ENCODE assay signal across 20 cellular contexts in the genomic region with DNA sequence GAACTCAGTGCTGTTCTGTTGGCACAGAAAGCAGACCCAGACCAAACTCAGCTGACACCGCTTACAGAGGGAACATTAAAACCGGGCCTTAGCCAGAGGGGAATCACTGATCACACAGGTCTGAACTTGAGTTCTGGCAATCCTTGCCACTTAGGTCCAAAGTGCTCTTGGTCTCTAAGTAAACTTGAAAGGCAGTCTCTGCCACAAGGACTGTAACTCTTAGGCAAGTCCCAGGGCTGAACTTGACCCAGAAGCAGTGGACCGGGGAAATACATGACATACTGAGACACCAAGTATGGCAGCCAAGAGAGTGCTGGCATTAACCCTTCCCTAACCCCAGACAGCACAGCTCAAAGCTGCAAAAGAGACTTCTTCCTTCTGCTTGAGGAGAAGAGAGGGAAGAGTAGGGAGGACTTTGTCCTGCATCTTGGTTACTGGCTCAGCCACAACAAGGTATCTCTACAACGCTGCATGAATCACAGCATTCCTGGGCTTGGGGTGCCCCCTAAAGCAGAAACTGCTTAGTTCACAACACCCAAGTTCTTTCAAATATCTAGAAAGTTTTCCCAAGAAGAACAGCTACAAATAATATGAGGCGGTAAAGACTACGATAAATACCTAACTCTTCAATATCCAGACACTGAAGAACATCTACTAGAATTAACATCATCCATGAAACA. TPM values are rescaled to one million over a fixed set of nuclear protein-coding genes. Genes with fewer than 3 reads are reported as not detected.
DNase-seq lines count a peak whose midpoint lies in the region; ATAC-seq, FAIRE-seq and TF ChIP-seq lines count a peak whose summit lies in the region.
"Had no signal": no experiment of that assay in that cellular context is flagged by ENCODE, and none has a peak within 500 bp of the region (broad histone marks: within the 10 kb centered on the region; RNA-seq: fewer than 3 reads in every experiment).

No MANE protein-coding gene starts in this region.

- H3K27me3 ChIP-seq in cardiac muscle cell, result no peaks in the 10 kb centered on the region
- H3K27me3 ChIP-seq in heart right ventricle, result no peaks in the 10 kb centered on the region
- no peaks in the 10 kb centered on the region for H3K27me3 ChIP-seq in brain microvascular endothelial cell (replicated peaks)
- H3K27me3 ChIP-seq in keratinocyte (ENCODE audit: control insufficient read depth, extremely low read depth, insufficient read depth, low read length), result no peaks in the 10 kb centered on the region
- no peaks in the 10 kb centered on the region for H3K27me3 ChIP-seq in upper lobe of right lung
- H3K27me3 ChIP-seq: stomach had no signal

- intact Hi-C loops in heart right ventricle (cut with DNase I) (loop anchor here in 1 of 10 donors (10.0 kb wide), 1 partner anchor 497 kb away; no protein-coding TSS in a partner anchor), upper lobe of right lung (cut with DNase I) (no loop called here)

- no peaks in the 10 kb centered on the region for H3K36me3 ChIP-seq in cardiac muscle cell
- no peaks in the 10 kb centered on the region for H3K36me3 ChIP-seq in heart right ventricle
- no peaks in the 10 kb centered on the region for H3K36me3 ChIP-seq in brain microvascular endothelial cell (replicated peaks)
- H3K36me3 ChIP-seq in keratinocyte (ENCODE audit: control insufficient read depth in 2 of 2, extremely low read depth in 1 of 2, insufficient read depth in 2 of 2, low read length in 2 of 2), result no peaks in the 10 kb centered on the region
- no peaks in the 10 kb centered on the region for H3K36me3 ChIP-seq in upper lobe of right lung
- H3K36me3 ChIP-seq: HAP-1, stomach had no signal

- FAIRE-seq in keratinocyte (lab: Jason Lieb, UNC), result no peak
- FAIRE-seq: GM12878 had no signal

- dilution Hi-C loops in keratinocyte (cut with MboI; ENCODE audit: extremely low pct_ligation_motif_present, low sequenced_read_pairs), result no loop called here

- H2AFZ ChIP-seq in keratinocyte (ENCODE audit: control insufficient read depth, low read length), result peak overlapping the region; percentile 22

- no peaks in the 10 kb centered on the region for H3K27me3 Mint-ChIP-seq in chondrocyte (ENCODE audit: low read depth)
- H3K27me3 Mint-ChIP-seq: activated naive CD8-positive, alpha-beta T cell treated with anti-CD3 and anti-CD28 coated beads, Interleukin-2, amount 10 ng/mL, durations not matched to agents 7 days and 5 days had no signal

- H3K36me3 Mint-ChIP-seq in chondrocyte (ENCODE audit: low read depth), result peaks cover 6% of the 10 kb centered on the region
- H3K36me3 Mint-ChIP-seq: activated naive CD8-positive, alpha-beta T cell treated with anti-CD3 and anti-CD28 coated beads, Interleukin-2, amount 10 ng/mL, durations not matched to agents 7 days and 5 days; CD8-positive, alpha-beta T cell had no signal

- ATAC-seq in heart right ventricle (no peak), upper lobe of right lung (peak; percentile 91)
- ATAC-seq: CD8-positive, alpha-beta T cell; GM12878; Panc1 had no signal

- H3K4me1 Mint-ChIP-seq in chondrocyte (ENCODE audit: low read depth), result no peaks in the 10 kb centered on the region
- H3K4me1 Mint-ChIP-seq: activated naive CD8-positive, alpha-beta T cell treated with anti-CD3 and anti-CD28 coated beads, Interleukin-2, amount 10 ng/mL, durations not matched to agents 7 days and 5 days; neural crest cell had no signal

- H3K79me2 ChIP-seq in keratinocyte (ENCODE audit: control insufficient read depth, insufficient read depth, low read length), result no peaks in the 10 kb centered on the region

- H3K9ac ChIP-seq in keratinocyte (ENCODE audit: control insufficient read depth, extremely low read depth, insufficient read depth, low read length), result no peak overlapping the region

- 83 to 85% methylated on average over 6 of the region's 6 CpGs for WGBS in heart right ventricle, 2 donors

- TF ChIP-seq CTCF in cardiac muscle cell (IDR thresholded peaks at IDR 0.05; ENCODE audit: low read depth, low read length), result no peak
- TF ChIP-seq CTCF in heart right ventricle (IDR thresholded peaks at IDR 0.05), result peak in 3 of 9 donors; percentile 4 to 26 (median 19)
- TF ChIP-seq CTCF in brain microvascular endothelial cell (IDR thresholded peaks at IDR 0.05; ENCODE audit: low read depth, low read length, missing control alignments), result peak; percentile 18
- TF ChIP-seq CTCF in keratinocyte (optimal IDR thresholded peaks at IDR 0.05 in 1 of 3, IDR thresholded peaks at IDR 0.05 in 1 of 3, conservative IDR thresholded peaks at IDR 0.05 in 1 of 3; ENCODE audit: extremely low read depth in 1 of 3, insufficient read depth in 2 of 3, low read length in 3 of 3), result no peak
- no peak for TF ChIP-seq CTCF in upper lobe of right lung (IDR thresholded peaks at IDR 0.05)
- TF ChIP-seq CTCF in chondrocyte (IDR thresholded peaks at IDR 0.05), result no peak

- no peak overlapping the region for H3K27ac Mint-ChIP-seq in chondrocyte (ENCODE audit: unreplicated experiment)
- H3K27ac Mint-ChIP-seq: activated naive CD8-positive, alpha-beta T cell treated with anti-CD3 and anti-CD28 coated beads, Interleukin-2, amount 10 ng/mL, durations not matched to agents 7 days and 5 days; activated T-helper 1 cell treated with anti-CD3 and anti-CD28 coated beads, Interleukin-12 subunit alpha, Interleukin-12 subunit beta, Interleukin-2, Interleukin-4 antibody, amounts not matched to agents 30 ng/mL and 10 ng/mL and 1 ng/mL, durations not matched to agents 14 hours and 24 hours and 36 hours; CD8-positive, alpha-beta T cell had no signal

- no peaks in the 10 kb centered on the region for H3K9me3 ChIP-seq in cardiac muscle cell (ENCODE audit: low read depth)
- H3K9me3 ChIP-seq in heart right ventricle, result peaks cover 0 to 6% (median 0%) of the 10 kb centered on the region in 11 donors
- no peaks in the 10 kb centered on the region for H3K9me3 ChIP-seq in keratinocyte (ENCODE audit: control insufficient read depth, low read depth, low read length)
- H3K9me3 ChIP-seq in upper lobe of right lung, result no peaks in the 10 kb centered on the region
- H3K9me3 ChIP-seq: HAP-1, stomach had no signal

- H4K20me1 ChIP-seq in keratinocyte (ENCODE audit: control insufficient read depth, extremely low read depth, insufficient read depth, low read length), result no peaks in the 10 kb centered on the region

- H3K9me1 ChIP-seq in keratinocyte (ENCODE audit: control insufficient read depth, extremely low read depth, insufficient read depth, low read length), result no peaks in the 10 kb centered on the region

- in situ Hi-C loops in brain microvascular endothelial cell (cut with HindIII; ENCODE audit: low pct_ligation_motif_present, low sequenced_read_pairs), result no loop called here

- H3K4me1 ChIP-seq in cardiac muscle cell (ENCODE audit: low read depth) (no peaks in the 10 kb centered on the region), heart right ventricle (no peaks in the 10 kb centered on the region), keratinocyte (ENCODE audit: control insufficient read depth, extremely low read depth, insufficient read depth, low read length) (no peaks in the 10 kb centered on the region), upper lobe of right lung (no peaks in the 10 kb centered on the region)
- H3K4me1 ChIP-seq: HAP-1, stomach had no signal

- no peak overlapping the region for H3K27ac ChIP-seq in cardiac muscle cell
- no peak overlapping the region for H3K27ac ChIP-seq in heart right ventricle
- H3K27ac ChIP-seq in brain microvascular endothelial cell, result no peak overlapping the region
- no peak overlapping the region for H3K27ac ChIP-seq in keratinocyte (ENCODE audit: control insufficient read depth, insufficient read depth, low read length)
- H3K27ac ChIP-seq in upper lobe of right lung, result no peak overlapping the region
- H3K27ac ChIP-seq: stomach had no signal

- H3K4me3 Mint-ChIP-seq in chondrocyte (ENCODE audit: unreplicated experiment), result no peak overlapping the region
- H3K4me3 Mint-ChIP-seq: activated naive CD8-positive, alpha-beta T cell treated with anti-CD3 and anti-CD28 coated beads, Interleukin-2, amount 10 ng/mL, durations not matched to agents 7 days and 5 days; activated T-helper 1 cell treated with anti-CD3 and anti-CD28 coated beads, Interleukin-12 subunit alpha, Interleukin-12 subunit beta, Interleukin-2, Interleukin-4 antibody, amounts not matched to agents 30 ng/mL and 10 ng/mL and 1 ng/mL, durations not matched to agents 14 hours and 24 hours and 36 hours; CD8-positive, alpha-beta T cell; neural crest cell had no signal

- no peak overlapping the region for H3K4me2 ChIP-seq in keratinocyte (ENCODE audit: control insufficient read depth, extremely low read depth, insufficient read depth, low read depth, low read length)

- peaks cover 18% of the 10 kb centered on the region for H3K9me3 Mint-ChIP-seq in chondrocyte (ENCODE audit: low read depth)

- no peak overlapping the region for H3K4me3 ChIP-seq in cardiac muscle cell
- no peak overlapping the region for H3K4me3 ChIP-seq in heart right ventricle
- H3K4me3 ChIP-seq in brain microvascular endothelial cell (ENCODE audit: low read depth, low read length), result no peak overlapping the region
- no peak overlapping the region for H3K4me3 ChIP-seq in keratinocyte (ENCODE audit: control insufficient read depth in 2 of 3, extremely low read depth in 1 of 3, insufficient read depth in 2 of 3, low read depth in 1 of 3, low read length in 3 of 3)
- H3K4me3 ChIP-seq in upper lobe of right lung, result no peak overlapping the region
- H3K4me3 ChIP-seq: GM12878, HAP-1, stomach had no signal

- DNase-seq in cardiac muscle cell (ENCODE audit: low read depth in 1 of 2, low spot score in 1 of 2) (peak; percentile 1 to 27), heart right ventricle (no peak), brain microvascular endothelial cell (peak; percentile 27), keratinocyte (ENCODE audit: low read depth, low spot score) (no peak), upper lobe of right lung (no peak), chondrocyte (ENCODE audit: low spot score) (no peak), NCI-H146 (lab: John Stamatoyannopoulos, UW) (no peak)
- DNase-seq in central memory CD4-positive, alpha-beta T cell, result no peak
- DNase-seq: activated naive CD8-positive, alpha-beta T cell treated with anti-CD3 and anti-CD28 coated beads, Interleukin-2, amount 10 ng/mL, durations not matched to agents 7 days and 5 days; CD8-positive, alpha-beta T cell; midbrain; NCI-H2029; NCI-H69; stomach; SW 1271 had no signal

RNA-seq across cellular contexts. Expression of gene NAALADL2, which starts 32.5 kb away (rescaled TPM):
- total RNA-seq in cardiac muscle cell (3.8 and 4.3 TPM in 2 replicates), heart right ventricle (10 to 100 TPM in 1 of 10 donors, 1 to 10 TPM in 9; 2.9 to 11.9 (median 5.6) TPM), upper lobe of right lung (8.5 TPM), chondrocyte (5.1 to 19.8 TPM (median 8.0 TPM) in 3 replicates)
- polyA plus RNA-seq in cardiac muscle cell (2.3 and 2.4 TPM in 2 replicates), heart right ventricle (under 1 TPM; 0.36 to 0.66 TPM), keratinocyte (0.63 to 0.87 TPM (median 0.75 TPM) in 3 replicates)
- polyA plus RNA-seq in keratinocyte (2011; ENCODE audit: low read depth), result 0.60 TPM
- polyA plus RNA-seq in keratinocyte (2011; cell fraction: cytosol; rRNA removed), result 0.21 and 0.30 TPM in 2 replicates
- 0.99 and 2.4 TPM in 2 replicates for polyA plus RNA-seq in keratinocyte (2011; cell fraction: nucleus; rRNA removed)
- polyA plus RNA-seq in keratinocyte (2012; ENCODE audit: low replicate concordance), result 0.47 and 0.52 TPM in 2 replicates
- 1.5 to 1.9 TPM in 2 of 3 replicates, not detected in the other for polyA minus RNA-seq in keratinocyte
- 0.58 TPM for polyA minus RNA-seq in keratinocyte (2011; cell fraction: cytosol; rRNA and poly(A)+ RNA removed)
- 4.2 and 5.3 TPM in 2 replicates for polyA minus RNA-seq in keratinocyte (2011; cell fraction: nucleus; rRNA and poly(A)+ RNA removed)
- total RNA-seq: activated naive CD8-positive, alpha-beta T cell treated with anti-CD3 and anti-CD28 coated beads, Interleukin-2, amount 10 ng/mL, durations not matched to agents 7 days and 5 days; activated T-helper 1 cell treated with anti-CD3 and anti-CD28 coated beads, Interleukin-12 subunit alpha, Interleukin-12 subunit beta, Interleukin-2, Interleukin-4 antibody, amounts not matched to agents 30 ng/mL and 10 ng/mL and 1 ng/mL, durations not matched to agents 14 hours and 24 hours and 36 hours had no signal

Comparison
In these comparisons a context has a peak if more than half of its experiments do, and no peak if none do; other contexts are left out.
1. DNase-seq: peak in cardiac muscle cell (2 of 2) and brain microvascular endothelial cell (single experiment); none in heart right ventricle (0 of 2), keratinocyte (single experiment), upper lobe of right lung (single experiment), chondrocyte (single experiment), NCI-H146 (single experiment) and central memory CD4-positive, alpha-beta T cell (single experiment).